2 cellular contexts compared by ENCODE assay signal in the genomic region with DNA sequence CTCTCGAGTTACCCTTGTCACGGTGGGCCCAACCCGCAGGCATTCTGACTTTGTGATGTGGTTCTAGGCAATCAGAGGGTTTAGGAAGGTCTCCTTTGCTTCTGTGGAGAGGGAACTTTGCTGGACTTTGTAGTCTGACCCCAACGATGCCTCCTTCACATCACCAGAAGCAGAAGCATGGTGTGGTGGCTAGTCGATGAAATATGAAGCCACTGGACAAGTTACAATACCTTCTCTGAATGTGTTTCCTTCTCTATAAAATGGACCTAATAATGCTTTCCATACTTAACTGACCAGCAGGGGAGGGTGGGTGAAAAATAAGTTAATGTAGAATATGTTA.
TF ChIP-seq lines count a peak whose summit lies in the region.

No MANE protein-coding gene starts in this region.

TF ChIP-seq in GM12878, 131 proteins besides CTCF, POLR2A, EP300 and RAD21:
- no peak for TF ChIP-seq TCF12 (IDR thresholded peaks at IDR 0.05; ENCODE audit: low read depth, low read length)
- TF ChIP-seq POLR2AphosphoS5 (IDR thresholded peaks at IDR 0.05; ENCODE audit: low read length) = no peak

TF ChIP-seq in HepG2, 621 proteins besides CTCF, POLR2A, EP300 and RAD21:
- no peak for TF ChIP-seq ZFP37 (CRISPR knock-in tag; IDR thresholded peaks at IDR 0.05; ENCODE audit: borderline replicate concordance)
- 0 out of 2 replicates have a peak, but pooled peaks have one; percentile 7 for TF ChIP-seq ARNTL (CRISPR knock-in tag; IDR thresholded peaks at IDR 0.05)
- 0 out of 2 replicates have a peak, but pooled peaks have one; percentile 1 for TF ChIP-seq YEATS4 (CRISPR knock-in tag; IDR thresholded peaks at IDR 0.05; ENCODE audit: borderline replicate concordance)
